Comparison of ENCODE assay signal across 10 cellular contexts in the genomic region with DNA sequence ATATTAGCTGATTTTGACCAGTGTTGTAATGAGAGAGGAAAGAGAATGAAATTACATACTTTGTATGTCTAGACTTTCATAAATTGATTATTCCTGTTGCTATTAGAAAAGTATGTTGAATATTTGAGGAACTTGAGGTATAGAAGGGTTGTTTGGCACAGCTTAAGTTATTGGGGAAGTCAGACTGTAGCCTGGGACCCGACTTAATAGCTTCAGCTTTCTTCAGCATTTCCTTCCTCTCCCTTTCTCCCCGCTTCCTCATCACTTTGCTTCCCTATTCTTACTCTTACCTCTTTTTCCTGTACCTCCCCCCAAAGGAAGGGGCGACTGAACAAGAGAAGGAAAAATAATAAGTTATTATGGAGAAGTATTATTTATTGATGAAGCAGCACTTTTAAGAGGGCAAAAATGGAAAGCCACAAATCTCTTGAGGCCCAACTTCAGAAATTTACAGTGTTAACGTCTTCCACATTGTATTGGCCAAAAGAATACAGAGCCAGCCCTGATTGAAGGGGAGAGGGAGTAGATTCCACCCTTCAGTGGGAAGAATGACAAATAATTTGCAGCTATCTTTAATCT. TPM values are rescaled to one million over a fixed set of nuclear protein-coding genes. Genes with fewer than 3 reads are reported as not detected.
DNase-seq lines count a peak whose midpoint lies in the region; ATAC-seq, FAIRE-seq and TF ChIP-seq lines count a peak whose summit lies in the region.
"Had no signal": no experiment of that assay in that cellular context is flagged by ENCODE, and none has a peak within 500 bp of the region (broad histone marks: within the 10 kb centered on the region; RNA-seq: fewer than 3 reads in every experiment).

No MANE protein-coding gene starts in this region.

- TF ChIP-seq POLR2A in breast epithelium (IDR thresholded peaks at IDR 0.05), result no peak

- H3K36me3 ChIP-seq in breast epithelium (no peaks in the 10 kb centered on the region), tibial artery (no peaks in the 10 kb centered on the region), small intestine (ENCODE audit: control insufficient read depth in 2 of 2, insufficient read depth in 2 of 2, low read length in 2 of 2) (no peaks in the 10 kb centered on the region)

- intact Hi-C loops in MCF 10A (cut with micrococcal nuclease), result no loop called here
- intact Hi-C loops in breast epithelium (cut with DNase I; ENCODE audit: low total_unique reads), result no loop called here
- intact Hi-C loops in right cardiac atrium (cut with DNase I), result no loop called here
- intact Hi-C loops in tibial artery (cut with DNase I; ENCODE audit: low total_unique reads), result loop anchor here (10.0 kb wide), 1 partner anchor 114 kb away; the partner anchor contains the start of gene FILIP1

- peak overlapping the region; percentile 25 for H3K27ac Mint-ChIP-seq in MCF 10A (ENCODE audit: low read depth, unreplicated experiment)

- BruUV-seq in MCF 10A (replicated peaks; lab: Mats Ljungman, UMichigan), result no TSS peak

- H3K4me3 ChIP-seq in breast epithelium (no peak overlapping the region), right cardiac atrium (ENCODE audit: low read length) (no peak overlapping the region), tibial artery (no peak overlapping the region), small intestine (ENCODE audit: low read depth in 1 of 2, low read length in 2 of 2) (no peak overlapping the region)

- H3K27me3 ChIP-seq in breast epithelium (no peaks in the 10 kb centered on the region), right cardiac atrium (ENCODE audit: control insufficient read depth, insufficient read depth) (no peaks in the 10 kb centered on the region), tibial artery (no peaks in the 10 kb centered on the region), small intestine (ENCODE audit: control insufficient read depth in 2 of 2, insufficient read depth in 2 of 2, low read length in 2 of 2) (no peaks in the 10 kb centered on the region)

- peaks cover 4% of the 10 kb centered on the region for H3K36me3 Mint-ChIP-seq in MCF 10A (ENCODE audit: insufficient read depth, unreplicated experiment)

- no peak for FAIRE-seq in small intestine (lab: Jason Lieb, UNC)

- H3K9me3 ChIP-seq in breast epithelium (no peaks in the 10 kb centered on the region), right cardiac atrium (ENCODE audit: control insufficient read depth, low read length) (no peaks in the 10 kb centered on the region), tibial artery (no peaks in the 10 kb centered on the region), small intestine (ENCODE audit: control insufficient read depth, low read depth) (no peaks in the 10 kb centered on the region)

- WGBS in right cardiac atrium, result 42% methylated on average over 4 of the region's 4 CpGs
- 55 to 77% (median 71%) methylated on average over 4 of the region's 4 CpGs for WGBS in small intestine, 3 donors

- no peaks in the 10 kb centered on the region for H3K27me3 Mint-ChIP-seq in MCF 10A (ENCODE audit: insufficient read depth, unreplicated experiment)

- peak in 1 of 2 donors; percentile 30 for ATAC-seq in right cardiac atrium

- POLR2A ChIA-PET in MCF 10A (lab: Yijun Ruan, JAX), result interaction anchor here (1.1 kb wide), 1 partner anchor 139 kb away, joined by 3 read pairs; no protein-coding TSS in a partner anchor

- H3K9me3 Mint-ChIP-seq in MCF 10A (ENCODE audit: unreplicated experiment), result no peaks in the 10 kb centered on the region

- H3K4me3 Mint-ChIP-seq in MCF 10A (ENCODE audit: unreplicated experiment), result no peak overlapping the region

- DNase-seq in MCF 10A (ENCODE audit: unreplicated experiment) (no peak), breast epithelium (ENCODE audit: low spot score in 2 of 2) (no peak), SIG-M5 (lab: John Stamatoyannopoulos, UW) (peak; percentile 2), right cardiac atrium (no peak), tibial artery (no peak), small intestine (no peak)
- DNase-seq in activated CD8-positive, alpha-beta memory T cell treated with anti-CD3 and anti-CD28 coated beads for 24 hours, result no peak
- DNase-seq in activated effector memory CD4-positive, alpha-beta T cell treated with anti-CD3 and anti-CD28 coated beads, Interleukin-2, amount 50 U/mL, for 16 hours, result no peak
- DNase-seq: activated CD4-positive, alpha-beta T cell treated with anti-CD3 and anti-CD28 coated beads for 48 hours; NCI-H187 had no signal

- no peak for TF ChIP-seq CTCF in MCF 10A (IDR thresholded peaks at IDR 0.05; ENCODE audit: unreplicated experiment)
- no peak for TF ChIP-seq CTCF in breast epithelium (IDR thresholded peaks at IDR 0.05)
- TF ChIP-seq CTCF in tibial artery (IDR thresholded peaks at IDR 0.05), result no peak

- CTCF ChIA-PET in MCF 10A (lab: Yijun Ruan, JAX), result interaction anchor here (0.6 to 0.8 kb wide), 2 partner anchors 10 to 16 kb away, joined by 3 read pairs; no protein-coding TSS in a partner anchor

- peaks cover 62% of the 10 kb centered on the region for H3K4me1 Mint-ChIP-seq in MCF 10A (ENCODE audit: insufficient read depth, unreplicated experiment)

- peak overlapping the region in 1 of 2 donors; percentile 61 for H3K27ac ChIP-seq in breast epithelium
- H3K27ac ChIP-seq in right cardiac atrium (ENCODE audit: low read length), result peak overlapping the region; percentile 13
- peak overlapping the region; percentile 34 to 74 for H3K27ac ChIP-seq in tibial artery
- H3K27ac ChIP-seq in small intestine (ENCODE audit: low read depth in 1 of 2, low read length in 1 of 2), result no peak overlapping the region

- H3K4me1 ChIP-seq in breast epithelium (peaks cover 0 to 12% of the 10 kb centered on the region in 2 donors), right cardiac atrium (ENCODE audit: control insufficient read depth, insufficient read depth, low read length) (peaks cover 4% of the 10 kb centered on the region), tibial artery (peaks cover 0 to 94% (median 47%) of the 10 kb centered on the region in 4 donors), small intestine (ENCODE audit: control insufficient read depth in 2 of 2, insufficient read depth in 1 of 2, low read depth in 1 of 2, low read length in 1 of 2) (peaks cover 2 to 21% of the 10 kb centered on the region in 2 donors)

RNA-seq across cellular contexts. Expression of gene SENP6, which starts 7.4 kb away (rescaled TPM):
- total RNA-seq in MCF 10A (2022) (101 TPM in 2 replicates), breast epithelium (100 to 1,000 TPM in 2 of 3 donors, 10 to 100 TPM in 1; 93.5 to 189 (median 152) TPM), right cardiac atrium (10 to 100 TPM; 61.1 to 76.5 (median 65.6) TPM)
- polyA plus RNA-seq in right cardiac atrium (23.0 TPM), small intestine (10 to 100 TPM; 25.3 to 29.2 (median 25.7) TPM)

Comparison
In these comparisons a context has a peak if more than half of its experiments do, and no peak if none do; other contexts are left out.
1. H3K27ac ChIP-seq: peak in right cardiac atrium (single experiment) and tibial artery (2 of 2); none in small intestine (0 of 2).